24 cellular contexts compared by ENCODE assay signal in genomic region chr6:74971631-74972030, GRCh38.
"Had no signal": no experiment of that assay in that cellular context is flagged by ENCODE, and none has a peak within 500 bp of the region (broad histone marks: within the 10 kb centered on the region; RNA-seq: fewer than 3 reads in every experiment).

No MANE protein-coding gene starts in this region.

- H3K27ac ChIP-seq: brain microvascular endothelial cell, coronary artery, esophagus muscularis mucosa, foreskin keratinocyte, sigmoid colon, spleen, testis had no signal

- FAIRE-seq: keratinocyte had no signal

- H3K36me3 ChIP-seq: brain microvascular endothelial cell, esophagus muscularis mucosa, sigmoid colon, spleen had no signal

- H3K27me3 ChIP-seq: brain microvascular endothelial cell, esophagus muscularis mucosa, foreskin keratinocyte, sigmoid colon, spleen, testis had no signal

- H3K9me3 ChIP-seq: esophagus muscularis mucosa, testis had no signal

- H3K4me3 ChIP-seq: coronary artery, esophagus muscularis mucosa, lung, sigmoid colon, spleen, testis had no signal

- H3K4me1 ChIP-seq: spleen, testis had no signal

- ATAC-seq: activated T-cell treated with anti-CD3 and anti-CD28 coated beads, Interleukin-2, amount 50 U/mL, for 4 hours; foreskin keratinocyte; left lobe of liver; stimulated activated memory B cell treated with anti-CD40 and anti-IgM and Interleukin-4, amounts not matched to agents 10 μg/mL and 1 μg/mL and 100 μg/mL, for 72 hours had no signal

- DNase-seq: activated CD4-positive, alpha-beta T cell treated with anti-CD3 and anti-CD28 coated beads, Interleukin-2, amount 50 U/mL, for 1 hour; activated CD4-positive, CD25-positive, alpha-beta regulatory T cell treated with anti-CD3 and anti-CD28 coated beads, Interleukin-2, amount 50 U/mL, for 72 hours; activated CD8-positive, alpha-beta memory T cell treated with anti-CD3 and anti-CD28 coated beads, Interleukin-2, amount 50 U/mL, for 4 hours; activated naive CD4-positive, alpha-beta T cell treated with anti-CD3 and anti-CD28 coated beads for 36 hours; activated T-cell treated with anti-CD3 and anti-CD28 coated beads, Interleukin-2, amount 50 U/mL, for 4 hours; aorta; brain microvascular endothelial cell; central memory CD4-positive, alpha-beta T cell; foreskin keratinocyte; hippocampal formation; nephron progenitor cell; nucleus accumbens; posterior cingulate gyrus; sigmoid colon; spleen; stimulated activated CD4-positive, alpha-beta T cell treated with anti-CD3 and anti-CD28 coated beads, Interleukin-4, amount 100 ng/mL, for 4 hours; T-helper 2 cell; testis had no signal
